In genomic region chr11:70201876-70202861, GRCh38 we compare ENCODE assay signal across 1 cellular context.
TF ChIP-seq lines count a peak whose summit lies in the region.

No MANE protein-coding gene starts in this region.

TF ChIP-seq in SK-N-SH, 30 proteins besides CTCF, POLR2A, EP300 and RAD21 (continued from another document):
- TF ChIP-seq, protein P1, sequence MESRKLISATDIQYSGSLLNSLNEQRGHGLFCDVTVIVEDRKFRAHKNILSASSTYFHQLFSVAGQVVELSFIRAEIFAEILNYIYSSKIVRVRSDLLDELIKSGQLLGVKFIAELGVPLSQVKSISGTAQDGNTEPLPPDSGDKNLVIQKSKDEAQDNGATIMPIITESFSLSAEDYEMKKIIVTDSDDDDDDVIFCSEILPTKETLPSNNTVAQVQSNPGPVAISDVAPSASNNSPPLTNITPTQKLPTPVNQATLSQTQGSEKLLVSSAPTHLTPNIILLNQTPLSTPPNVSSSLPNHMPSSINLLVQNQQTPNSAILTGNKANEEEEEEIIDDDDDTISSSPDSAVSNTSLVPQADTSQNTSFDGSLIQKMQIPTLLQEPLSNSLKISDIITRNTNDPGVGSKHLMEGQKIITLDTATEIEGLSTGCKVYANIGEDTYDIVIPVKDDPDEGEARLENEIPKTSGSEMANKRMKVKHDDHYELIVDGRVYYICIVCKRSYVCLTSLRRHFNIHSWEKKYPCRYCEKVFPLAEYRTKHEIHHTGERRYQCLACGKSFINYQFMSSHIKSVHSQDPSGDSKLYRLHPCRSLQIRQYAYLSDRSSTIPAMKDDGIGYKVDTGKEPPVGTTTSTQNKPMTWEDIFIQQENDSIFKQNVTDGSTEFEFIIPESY (IDR thresholded peaks at IDR 0.05; ENCODE audit: borderline replicate concordance, low read depth): no peak
- TF ChIP-seq GATA2 (CRISPR knock-in tag; IDR thresholded peaks at IDR 0.05) (no peak), RCOR1 (IDR thresholded peaks at IDR 0.05; ENCODE audit: low read length) (no peak), CHD2 (IDR thresholded peaks at IDR 0.05; ENCODE audit: low read length, partially characterized antibody) (no peak), IRF3 (IDR thresholded peaks at IDR 0.05; ENCODE audit: low read depth, low read length) (no peak), TEAD4 (IDR thresholded peaks at IDR 0.05; ENCODE audit: borderline replicate concordance, insufficient read depth) (no peak), EZH2phosphoT487 (IDR thresholded peaks at IDR 0.05; ENCODE audit: borderline replicate concordance, low read depth) (no peak), TAF1 (IDR thresholded peaks at IDR 0.05; ENCODE audit: borderline replicate concordance, low read depth, low read length) (no peak), SIN3A (IDR thresholded peaks at IDR 0.05; ENCODE audit: borderline replicate concordance, low read depth, low read length) (no peak), MXI1 (IDR thresholded peaks at IDR 0.05; ENCODE audit: low read depth, low read length) (no peak), JUND (IDR thresholded peaks at IDR 0.05) (no peak), RXRA (IDR thresholded peaks at IDR 0.05; ENCODE audit: borderline replicate concordance, low read depth) (no peak)
- TF ChIP-seq, protein P2, sequence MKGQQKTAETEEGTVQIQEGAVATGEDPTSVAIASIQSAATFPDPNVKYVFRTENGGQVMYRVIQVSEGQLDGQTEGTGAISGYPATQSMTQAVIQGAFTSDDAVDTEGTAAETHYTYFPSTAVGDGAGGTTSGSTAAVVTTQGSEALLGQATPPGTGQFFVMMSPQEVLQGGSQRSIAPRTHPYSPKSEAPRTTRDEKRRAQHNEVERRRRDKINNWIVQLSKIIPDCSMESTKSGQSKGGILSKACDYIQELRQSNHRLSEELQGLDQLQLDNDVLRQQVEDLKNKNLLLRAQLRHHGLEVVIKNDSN (IDR thresholded peaks at IDR 0.05; ENCODE audit: borderline replicate concordance, low read depth): no peak
